Comparison of ENCODE assay signal across 1 cellular context in the genomic region with DNA sequence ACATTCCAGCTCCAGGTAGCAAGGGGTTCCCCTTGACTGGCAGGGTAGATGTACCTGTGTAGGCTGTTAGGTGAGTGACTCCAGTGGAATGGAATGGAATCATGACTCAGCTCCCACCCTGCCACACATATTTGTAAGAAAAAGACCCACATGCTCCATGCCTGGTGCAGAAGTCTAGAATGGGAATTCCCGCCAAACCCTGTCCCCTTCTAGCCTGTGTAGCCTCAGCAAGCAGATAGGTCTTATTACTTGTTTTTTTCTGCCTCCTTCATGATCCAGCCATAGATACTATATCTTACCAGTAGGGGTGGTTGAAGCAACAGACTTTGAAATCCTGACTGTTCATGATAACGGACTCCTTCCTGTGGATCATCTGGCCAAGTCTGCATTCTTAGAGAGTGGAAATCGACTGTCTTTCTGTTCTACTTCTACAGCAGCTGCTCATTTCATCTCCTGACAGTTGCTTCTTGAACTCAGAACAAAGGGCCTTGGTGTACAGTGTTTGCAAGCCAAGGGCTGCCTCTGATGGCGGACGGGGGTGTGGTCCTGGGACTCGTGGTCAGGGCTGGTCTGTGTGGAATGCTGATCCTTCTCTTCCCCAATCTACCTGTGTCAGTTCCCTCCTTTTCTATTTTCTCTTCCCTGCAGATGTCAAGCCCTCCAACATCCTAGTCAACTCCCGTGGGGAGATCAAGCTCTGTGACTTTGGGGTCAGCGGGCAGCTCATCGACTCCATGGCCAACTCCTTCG.
TF ChIP-seq lines count a peak whose summit lies in the region.

No MANE protein-coding gene starts in this region.

TF ChIP-seq in HCT116, 20 proteins besides CTCF, POLR2A, EP300 and RAD21:
- TF ChIP-seq CEBPB (IDR thresholded peaks at IDR 0.05; ENCODE audit: low read depth) (no peak), FOSL1 (IDR thresholded peaks at IDR 0.05; ENCODE audit: low read depth) (peak; percentile 61), JUND (IDR thresholded peaks at IDR 0.05) (peak; percentile 59), EGR1 (IDR thresholded peaks at IDR 0.05; ENCODE audit: low read depth) (no peak), EZH2phosphoT487 (IDR thresholded peaks at IDR 0.05; ENCODE audit: borderline replicate concordance) (no peak), POLR2AphosphoS5 (IDR thresholded peaks at IDR 0.05; ENCODE audit: low read depth, low read length) (0 out of 2 replicates have a peak, but pooled peaks have one; percentile 33), ZFX (IDR thresholded peaks at IDR 0.05) (no peak), SP1 (IDR thresholded peaks at IDR 0.05; ENCODE audit: low read depth) (0 out of 2 replicates have a peak, but pooled peaks have one; percentile 16), MAX (IDR thresholded peaks at IDR 0.05) (peak; percentile 62), ELF1 (IDR thresholded peaks at IDR 0.05; ENCODE audit: borderline replicate concordance, low read depth) (no peak), YY1 (IDR thresholded peaks at IDR 0.05; ENCODE audit: extremely low read depth, insufficient replicate concordance, low read depth, low read length) (no peak), CBX3 (IDR thresholded peaks at IDR 0.05; ENCODE audit: low read depth) (no peak)
- TF ChIP-seq, protein P1, sequence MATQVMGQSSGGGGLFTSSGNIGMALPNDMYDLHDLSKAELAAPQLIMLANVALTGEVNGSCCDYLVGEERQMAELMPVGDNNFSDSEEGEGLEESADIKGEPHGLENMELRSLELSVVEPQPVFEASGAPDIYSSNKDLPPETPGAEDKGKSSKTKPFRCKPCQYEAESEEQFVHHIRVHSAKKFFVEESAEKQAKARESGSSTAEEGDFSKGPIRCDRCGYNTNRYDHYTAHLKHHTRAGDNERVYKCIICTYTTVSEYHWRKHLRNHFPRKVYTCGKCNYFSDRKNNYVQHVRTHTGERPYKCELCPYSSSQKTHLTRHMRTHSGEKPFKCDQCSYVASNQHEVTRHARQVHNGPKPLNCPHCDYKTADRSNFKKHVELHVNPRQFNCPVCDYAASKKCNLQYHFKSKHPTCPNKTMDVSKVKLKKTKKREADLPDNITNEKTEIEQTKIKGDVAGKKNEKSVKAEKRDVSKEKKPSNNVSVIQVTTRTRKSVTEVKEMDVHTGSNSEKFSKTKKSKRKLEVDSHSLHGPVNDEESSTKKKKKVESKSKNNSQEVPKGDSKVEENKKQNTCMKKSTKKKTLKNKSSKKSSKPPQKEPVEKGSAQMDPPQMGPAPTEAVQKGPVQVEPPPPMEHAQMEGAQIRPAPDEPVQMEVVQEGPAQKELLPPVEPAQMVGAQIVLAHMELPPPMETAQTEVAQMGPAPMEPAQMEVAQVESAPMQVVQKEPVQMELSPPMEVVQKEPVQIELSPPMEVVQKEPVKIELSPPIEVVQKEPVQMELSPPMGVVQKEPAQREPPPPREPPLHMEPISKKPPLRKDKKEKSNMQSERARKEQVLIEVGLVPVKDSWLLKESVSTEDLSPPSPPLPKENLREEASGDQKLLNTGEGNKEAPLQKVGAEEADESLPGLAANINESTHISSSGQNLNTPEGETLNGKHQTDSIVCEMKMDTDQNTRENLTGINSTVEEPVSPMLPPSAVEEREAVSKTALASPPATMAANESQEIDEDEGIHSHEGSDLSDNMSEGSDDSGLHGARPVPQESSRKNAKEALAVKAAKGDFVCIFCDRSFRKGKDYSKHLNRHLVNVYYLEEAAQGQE (IDR thresholded peaks at IDR 0.05; ENCODE audit: low read depth) = no peak
